In genomic region chr14:68268197-68268596, GRCh38 we compare ENCODE assay signal across 8 cellular contexts.
DNase-seq lines count a peak whose midpoint lies in the region; ATAC-seq, FAIRE-seq and TF ChIP-seq lines count a peak whose summit lies in the region.

No MANE protein-coding gene starts in this region.

- FAIRE-seq in frontal cortex (lab: Jason Lieb, UNC), result no peak

- ATAC-seq in HG03565 (IDR thresholded peaks at IDR 0.05; ENCODE audit: unreplicated experiment), result peak; percentile 56
- peak; percentile 51 to 64 for ATAC-seq in left cardiac atrium

- intact Hi-C loops in left cardiac atrium (cut with DNase I), result no loop called here

- no peak for TF ChIP-seq CTCF in GM20000 (IDR thresholded peaks at IDR 0.05; ENCODE audit: extremely low read depth, missing control alignments)

- DNase-seq in CD1c-positive myeloid dendritic cell (ENCODE audit: extremely low spot score) (peak; percentile 96), GM20000 (ENCODE audit: low spot score) (peak; percentile 38), left cardiac atrium (no peak), cerebellum (ENCODE audit: low spot score) (no peak), frontal cortex (ENCODE audit: low spot score in 2 of 2) (no peak), DMS 273 treated with DMSO at 0.1 percent for 48 hours (lab: John Stamatoyannopoulos, UW) (no peak)
- no peak for DNase-seq in activated CD4-positive, alpha-beta T cell treated with anti-CD3 and anti-CD28 coated beads for 1 hour

Comparison
In these comparisons a context has a peak if more than half of its experiments do, and no peak if none do; other contexts are left out.
1. DNase-seq: peak in CD1c-positive myeloid dendritic cell (single experiment) and GM20000 (single experiment); none in left cardiac atrium (single experiment), cerebellum (single experiment), frontal cortex (0 of 2), DMS 273 treated with DMSO at 0.1 percent for 48 hours (single experiment) and activated CD4-positive, alpha-beta T cell treated with anti-CD3 and anti-CD28 coated beads for 1 hour (single experiment).